15 cellular contexts compared by ENCODE assay signal in genomic region chr5:54363669-54364068, GRCh38.
"Had no signal": no experiment of that assay in that cellular context is flagged by ENCODE, and none has a peak within 500 bp of the region (broad histone marks: within the 10 kb centered on the region; RNA-seq: fewer than 3 reads in every experiment).

No MANE protein-coding gene starts in this region.

- ATAC-seq: effector memory CD8-positive, alpha-beta T cell; mucosa of descending colon; naive thymus-derived CD8-positive, alpha-beta T cell; right cardiac atrium had no signal

- H3K4me3 ChIP-seq: mucosa of descending colon, stomach, thoracic aorta had no signal

- H3K9me3 ChIP-seq: mucosa of descending colon, neutrophil, stomach, thoracic aorta had no signal

- H3K27ac ChIP-seq: neutrophil, stomach, thoracic aorta had no signal

- H3K27me3 ChIP-seq: neutrophil, stomach had no signal

- DNase-seq: activated B cell treated with CpG ODN at 0.5 μM for 24 hours; activated CD4-positive, alpha-beta T cell treated with anti-CD3 and anti-CD28 coated beads, Interleukin-2, amount 10 ng/mL, durations not matched to agents 7 days and 5 days; activated CD8-positive, alpha-beta memory T cell treated with anti-CD3 and anti-CD28 coated beads for 24 hours; activated naive CD4-positive, alpha-beta T cell treated with Interleukin-2 at 50 U/mL for 16 hours; effector memory CD8-positive, alpha-beta T cell; erythroblast; glutamatergic neuron; immature natural killer cell; mucosa of descending colon; naive thymus-derived CD8-positive, alpha-beta T cell; right cardiac atrium; small intestine; stomach had no signal

- H3K36me3 ChIP-seq: neutrophil, stomach, thoracic aorta had no signal

- FAIRE-seq: small intestine had no signal
